Comparison of ENCODE assay signal across 8 cellular contexts in the genomic region with DNA sequence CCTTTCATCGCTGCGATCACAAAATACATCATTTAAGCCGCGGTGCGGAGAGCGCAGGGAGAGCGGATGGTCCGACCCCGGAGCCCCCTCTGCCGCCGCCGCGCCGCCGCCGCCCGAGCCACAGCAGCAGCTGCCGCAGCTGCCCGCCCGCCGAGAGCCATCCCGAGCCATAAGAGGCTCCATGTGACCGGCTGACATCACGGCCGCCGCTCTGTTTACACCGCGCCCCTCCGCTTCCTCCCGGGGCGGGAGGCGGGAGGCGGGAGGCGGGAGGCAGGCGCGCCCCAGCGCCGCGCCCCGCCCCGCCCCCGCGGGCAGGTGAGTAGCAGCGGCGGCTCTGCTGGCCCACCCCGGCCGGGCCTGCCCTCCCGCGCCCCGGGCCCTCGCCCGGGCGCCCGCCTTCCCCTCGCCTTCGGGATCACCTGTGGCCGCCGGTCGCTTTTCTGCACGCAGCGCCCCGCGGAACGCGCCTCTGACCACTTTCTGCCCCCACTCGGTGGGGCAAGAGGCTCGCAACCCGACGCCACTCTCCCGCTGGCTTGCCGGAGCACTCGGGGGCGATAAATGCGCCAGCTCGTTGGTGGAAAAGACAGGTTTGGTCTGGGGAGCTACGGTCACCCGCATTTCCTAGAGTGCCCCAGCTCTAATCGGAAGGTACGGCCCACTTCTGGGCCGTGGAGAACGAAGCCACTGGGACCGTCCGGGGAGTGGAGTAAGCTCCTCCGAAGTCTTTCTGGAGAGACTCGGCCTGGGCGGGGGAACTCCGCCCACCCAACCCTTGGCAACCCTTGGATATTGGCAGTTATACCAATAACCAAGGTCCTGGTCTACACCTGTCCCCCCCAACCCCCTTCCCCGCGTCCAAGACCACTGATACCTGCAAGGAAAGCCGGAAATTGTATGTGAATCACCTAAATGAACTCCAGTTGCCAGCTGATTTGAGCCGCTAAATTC.
DNase-seq lines count a peak whose midpoint lies in the region; ATAC-seq and TF ChIP-seq lines count a peak whose summit lies in the region.

No MANE protein-coding gene starts in this region.

- H3K4me3 ChIP-seq in CD8-positive, alpha-beta T cell (ENCODE audit: low read depth, low read length) = peak overlapping the region; percentile 71
- peak overlapping the region; percentile 50; the same call in 1 of the 2 replicates for H3K4me3 ChIP-seq in PC-3 (ENCODE audit: low read length)

- peaks cover 34% of the 10 kb centered on the region for H3K4me1 Mint-ChIP-seq in CD8-positive, alpha-beta T cell (ENCODE audit: low read depth)
- peaks cover 16% of the 10 kb centered on the region for H3K4me1 Mint-ChIP-seq in nephron
- peaks cover 44% of the 10 kb centered on the region for H3K4me1 Mint-ChIP-seq in stimulated activated naive CD8-positive, alpha-beta T cell treated with anti-CD3 and anti-CD28 coated beads, Interleukin-15, Interleukin-2, amounts not matched to agents 100 ng/mL and 50 ng/mL, for 24 hours (ENCODE audit: low read depth)

- POLR2A ChIA-PET in CD8-positive, alpha-beta T cell (lab: Charles Lee) = interaction anchor here (0.6 to 3.6 kb wide), 14 partner anchors 11 to 324 kb away, joined by 3 to 33 read pairs (median 4); a partner anchor contains a TSS
- POLR2A ChIA-PET in PC-3 (lab: Charles Lee; ENCODE audit: unreplicated experiment) = interaction anchor here (0.7 kb wide), 1 partner anchor 192 kb away, joined by 3 read pairs; no protein-coding TSS in a partner anchor

- DNase-seq in CD8-positive, alpha-beta T cell = peak; percentile 71 to 91 (median 86)
- peak; percentile 67 for DNase-seq in HT1080 (ENCODE audit: low read depth)
- DNase-seq in PC-3 = peak; percentile 46
- peak; percentile 68 to 77 for DNase-seq in activated T-helper 1 cell treated with anti-CD3 and anti-CD28 coated beads, Interleukin-2, amount 50 U/mL, for 16 hours (ENCODE audit: low read depth in 1 of 2, low spot score in 1 of 2)
- peak; percentile 53 for DNase-seq in fibroblast of peridontal ligament (ENCODE audit: extremely low read depth)

- H3K4me1 ChIP-seq in CD8-positive, alpha-beta T cell (ENCODE audit: insufficient read depth, low read length) = peaks cover 32% of the 10 kb centered on the region
- H3K4me1 ChIP-seq in PC-3 (ENCODE audit: insufficient read depth, low read length) = no peaks in the 10 kb centered on the region

- TF ChIP-seq CTCF in CD8-positive, alpha-beta T cell (IDR thresholded peaks at IDR 0.05) = no peak
- no peak for TF ChIP-seq CTCF in PC-3 (conservative IDR thresholded peaks at IDR 0.05; ENCODE audit: low read depth, low read length)
- TF ChIP-seq CTCF in nephron (IDR thresholded peaks at IDR 0.05; ENCODE audit: unreplicated experiment in 3 of 3) = peak in 1 of 3 experiments; percentile 10

- peak overlapping the region; percentile 84 for H3K4me3 Mint-ChIP-seq in CD8-positive, alpha-beta T cell
- peak overlapping the region; percentile 84 to 88 (median 85) for H3K4me3 Mint-ChIP-seq in nephron
- peak overlapping the region; percentile 84 for H3K4me3 Mint-ChIP-seq in stimulated activated naive CD8-positive, alpha-beta T cell treated with anti-CD3 and anti-CD28 coated beads, Interleukin-15, Interleukin-2, amounts not matched to agents 100 ng/mL and 50 ng/mL, for 24 hours

- H3K36me3 Mint-ChIP-seq in CD8-positive, alpha-beta T cell = peaks cover 6% of the 10 kb centered on the region
- no peaks in the 10 kb centered on the region for H3K36me3 Mint-ChIP-seq in nephron (ENCODE audit: low read depth)
- H3K36me3 Mint-ChIP-seq in stimulated activated naive CD8-positive, alpha-beta T cell treated with anti-CD3 and anti-CD28 coated beads, Interleukin-15, Interleukin-2, amounts not matched to agents 100 ng/mL and 50 ng/mL, for 24 hours (ENCODE audit: low read depth) = no peaks in the 10 kb centered on the region

- BruUV-seq in PC-3 (replicated peaks; lab: Mats Ljungman, UMichigan) = no TSS peak

- ATAC-seq in CD8-positive, alpha-beta T cell = peak; percentile 88
- ATAC-seq in GM19468 (IDR thresholded peaks at IDR 0.05; ENCODE audit: extremely low read depth, unreplicated experiment) (peak; percentile 61), PC-3 (peak; percentile 71)

- 0 out of 2 replicates have a peak, but pooled peaks cover 3% of the 10 kb centered on the region for H4K20me1 ChIP-seq in PC-3 (ENCODE audit: low read length)

- CTCF ChIA-PET in CD8-positive, alpha-beta T cell (lab: Charles Lee) = interaction anchor here (0.7 to 4.8 kb wide), 10 partner anchors 12 to 324 kb away, joined by 3 to 22 read pairs (median 4); no protein-coding TSS in a partner anchor
- CTCF ChIA-PET in PC-3 (lab: Charles Lee) = no interaction called here

- H3K9ac ChIP-seq in PC-3 (ENCODE audit: low read length) = no peak overlapping the region

- intact Hi-C loops in CD8-positive, alpha-beta T cell (cut with DNase I, micrococcal nuclease) = loop anchor here (1.0 to 5.0 kb wide), 7 partner anchors 8 to 905 kb away; a partner anchor contains a TSS
- intact Hi-C loops in PC-3 (cut with micrococcal nuclease) = no loop called here

- H3K9me2 ChIP-seq in PC-3 (replicated peaks; ENCODE audit: low read length) = no peaks in the 10 kb centered on the region

- H2AFZ ChIP-seq in PC-3 (ENCODE audit: low read length) = no peak overlapping the region

- H3K4me2 ChIP-seq in PC-3 (ENCODE audit: low read length) = peak overlapping the region; percentile 73

- no peaks in the 10 kb centered on the region for H3K27me3 Mint-ChIP-seq in CD8-positive, alpha-beta T cell (ENCODE audit: low read depth)
- peaks cover 58% of the 10 kb centered on the region for H3K27me3 Mint-ChIP-seq in nephron (ENCODE audit: low read depth)
- H3K27me3 Mint-ChIP-seq in stimulated activated naive CD8-positive, alpha-beta T cell treated with anti-CD3 and anti-CD28 coated beads, Interleukin-15, Interleukin-2, amounts not matched to agents 100 ng/mL and 50 ng/mL, for 24 hours = no peaks in the 10 kb centered on the region

- H3K27ac Mint-ChIP-seq in CD8-positive, alpha-beta T cell = peak overlapping the region; percentile 88
- peak overlapping the region; percentile 33 to 88 (median 54) for H3K27ac Mint-ChIP-seq in nephron
- H3K27ac Mint-ChIP-seq in stimulated activated naive CD8-positive, alpha-beta T cell treated with anti-CD3 and anti-CD28 coated beads, Interleukin-15, Interleukin-2, amounts not matched to agents 100 ng/mL and 50 ng/mL, for 24 hours = peak overlapping the region; percentile 75

- H3F3A ChIP-seq in PC-3 (ENCODE audit: low read length, unreplicated experiment) = no peaks in the 10 kb centered on the region

- no peaks in the 10 kb centered on the region for H3K36me3 ChIP-seq in CD8-positive, alpha-beta T cell (ENCODE audit: insufficient read depth, low read length)
- H3K36me3 ChIP-seq in PC-3 (ENCODE audit: low read depth, low read length) = no peaks in the 10 kb centered on the region

- no peaks in the 10 kb centered on the region for H3K27me3 ChIP-seq in CD8-positive, alpha-beta T cell (ENCODE audit: insufficient read depth, low read length)
- H3K27me3 ChIP-seq in PC-3 (ENCODE audit: low read length) = peaks cover 87% of the 10 kb centered on the region

- H3K9me3 Mint-ChIP-seq in CD8-positive, alpha-beta T cell = no peaks in the 10 kb centered on the region
- H3K9me3 Mint-ChIP-seq in nephron = no peaks in the 10 kb centered on the region
- no peaks in the 10 kb centered on the region for H3K9me3 Mint-ChIP-seq in stimulated activated naive CD8-positive, alpha-beta T cell treated with anti-CD3 and anti-CD28 coated beads, Interleukin-15, Interleukin-2, amounts not matched to agents 100 ng/mL and 50 ng/mL, for 24 hours

- peak overlapping the region; percentile 83 for H3K27ac ChIP-seq in CD8-positive, alpha-beta T cell (ENCODE audit: low read depth, low read length)
- H3K27ac ChIP-seq in PC-3 (ENCODE audit: low read length) = no peak overlapping the region

- H3K9me3 ChIP-seq in CD8-positive, alpha-beta T cell (ENCODE audit: low read length) = no peaks in the 10 kb centered on the region
- no peaks in the 10 kb centered on the region for H3K9me3 ChIP-seq in PC-3 (ENCODE audit: low read length)

- no peaks in the 10 kb centered on the region for H3K79me2 ChIP-seq in PC-3 (ENCODE audit: low read length)
